Comparison of ENCODE assay signal across 1 cellular context in the genomic region with DNA sequence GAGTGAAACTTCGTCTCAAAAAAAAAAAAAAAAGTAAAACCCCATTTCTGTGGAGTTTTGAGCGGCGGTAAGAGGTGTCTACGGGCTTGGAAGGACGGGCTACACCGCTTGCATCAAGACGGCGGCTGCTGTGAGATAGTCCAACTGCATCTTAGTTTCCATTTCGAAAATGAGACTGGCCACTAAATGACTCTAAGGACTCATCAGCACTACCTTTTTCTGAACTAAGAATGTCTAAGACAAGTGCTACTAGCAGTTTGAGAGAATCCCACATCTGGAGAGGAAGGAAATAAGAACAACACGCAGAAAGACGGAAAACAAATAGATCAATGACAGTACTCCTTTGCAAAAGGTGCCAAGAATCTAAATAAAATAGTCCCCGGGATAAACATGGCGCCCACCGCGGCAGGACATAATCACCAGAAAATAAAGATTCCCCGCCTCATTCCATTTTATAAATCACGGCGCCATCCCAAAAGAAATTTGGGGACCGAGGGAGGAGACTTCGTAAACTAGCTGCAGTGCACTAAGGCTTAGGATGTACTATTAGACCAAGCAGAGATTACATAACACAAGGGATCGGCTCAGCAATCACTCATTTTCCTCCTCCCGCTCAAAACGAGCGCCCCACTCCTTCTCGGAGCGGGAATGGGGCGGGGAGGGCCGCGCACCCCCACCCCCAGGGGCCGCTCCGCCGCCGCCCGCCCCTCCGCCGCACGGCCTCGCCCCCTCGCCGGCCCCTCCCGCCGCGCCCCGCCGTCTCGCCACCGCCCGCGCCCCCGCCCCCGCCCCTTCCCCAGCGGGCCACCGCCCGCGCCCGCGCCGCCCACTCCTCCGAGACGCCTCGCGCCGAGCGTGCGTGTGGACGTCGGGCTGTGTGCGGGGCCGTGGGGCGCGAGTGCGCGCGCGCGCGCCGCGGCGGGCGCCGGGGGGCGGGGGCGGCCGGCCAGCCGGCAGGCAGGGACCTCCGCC.
A peak's percentile ranks its signal among the peaks of the same experiment; 100 is the strongest.
TF ChIP-seq lines count a peak whose summit lies in the region.

No MANE protein-coding gene starts in this region.

TF ChIP-seq in K562, 482 proteins besides CTCF, POLR2A, EP300 and RAD21 (continued from another document and continues in another):
- TF ChIP-seq, protein P1, sequence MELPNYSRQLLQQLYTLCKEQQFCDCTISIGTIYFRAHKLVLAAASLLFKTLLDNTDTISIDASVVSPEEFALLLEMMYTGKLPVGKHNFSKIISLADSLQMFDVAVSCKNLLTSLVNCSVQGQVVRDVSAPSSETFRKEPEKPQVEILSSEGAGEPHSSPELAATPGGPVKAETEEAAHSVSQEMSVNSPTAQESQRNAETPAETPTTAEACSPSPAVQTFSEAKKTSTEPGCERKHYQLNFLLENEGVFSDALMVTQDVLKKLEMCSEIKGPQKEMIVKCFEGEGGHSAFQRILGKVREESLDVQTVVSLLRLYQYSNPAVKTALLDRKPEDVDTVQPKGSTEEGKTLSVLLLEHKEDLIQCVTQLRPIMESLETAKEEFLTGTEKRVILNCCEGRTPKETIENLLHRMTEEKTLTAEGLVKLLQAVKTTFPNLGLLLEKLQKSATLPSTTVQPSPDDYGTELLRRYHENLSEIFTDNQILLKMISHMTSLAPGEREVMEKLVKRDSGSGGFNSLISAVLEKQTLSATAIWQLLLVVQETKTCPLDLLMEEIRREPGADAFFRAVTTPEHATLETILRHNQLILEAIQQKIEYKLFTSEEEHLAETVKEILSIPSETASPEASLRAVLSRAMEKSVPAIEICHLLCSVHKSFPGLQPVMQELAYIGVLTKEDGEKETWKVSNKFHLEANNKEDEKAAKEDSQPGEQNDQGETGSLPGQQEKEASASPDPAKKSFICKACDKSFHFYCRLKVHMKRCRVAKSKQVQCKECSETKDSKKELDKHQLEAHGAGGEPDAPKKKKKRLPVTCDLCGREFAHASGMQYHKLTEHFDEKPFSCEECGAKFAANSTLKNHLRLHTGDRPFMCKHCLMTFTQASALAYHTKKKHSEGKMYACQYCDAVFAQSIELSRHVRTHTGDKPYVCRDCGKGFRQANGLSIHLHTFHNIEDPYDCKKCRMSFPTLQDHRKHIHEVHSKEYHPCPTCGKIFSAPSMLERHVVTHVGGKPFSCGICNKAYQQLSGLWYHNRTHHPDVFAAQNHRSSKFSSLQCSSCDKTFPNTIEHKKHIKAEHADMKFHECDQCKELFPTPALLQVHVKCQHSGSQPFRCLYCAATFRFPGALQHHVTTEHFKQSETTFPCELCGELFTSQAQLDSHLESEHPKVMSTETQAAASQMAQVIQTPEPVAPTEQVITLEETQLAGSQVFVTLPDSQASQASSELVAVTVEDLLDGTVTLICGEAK (IDR thresholded peaks at IDR 0.05): peak; percentile 46; the same call in 1 of the 2 replicates
- TF ChIP-seq, protein P1 (CRISPR knock-in tag; IDR thresholded peaks at IDR 0.05): no peak
- TF ChIP-seq DIDO1 (tag; IDR thresholded peaks at IDR 0.05; ENCODE audit: low read depth) (peak; percentile 74; the same call in 1 of the 2 replicates), ZNF232 (CRISPR knock-in tag; IDR thresholded peaks at IDR 0.05) (no peak), RFX5 (IDR thresholded peaks at IDR 0.05; ENCODE audit: low read depth, low read length) (0 out of 2 replicates have a peak, but pooled peaks have one; percentile 15), TSHZ1 (CRISPR knock-in tag; IDR thresholded peaks at IDR 0.05) (no peak), TAF1 (IDR thresholded peaks at IDR 0.05; ENCODE audit: control insufficient read depth, extremely low read depth, insufficient read depth, low read length, severe bottlenecking) (peak; percentile 35), POLR2B (IDR thresholded peaks at IDR 0.05; ENCODE audit: low read depth, partially characterized antibody) (no peak), SAFB (IDR thresholded peaks at IDR 0.05; ENCODE audit: borderline replicate concordance, low read depth, low read length) (0 out of 2 replicates have a peak, but pooled peaks have one; percentile 14), LCOR (CRISPR knock-in tag; IDR thresholded peaks at IDR 0.05) (0 out of 2 replicates have a peak, but pooled peaks have one; percentile 45), TBP (optimal IDR thresholded peaks at IDR 0.05; ENCODE audit: low read depth, low read length) (peak; percentile 38), ZNF76 (CRISPR knock-in tag; IDR thresholded peaks at IDR 0.05; ENCODE audit: borderline replicate concordance) (no peak), ETV1 (tag; conservative IDR thresholded peaks at IDR 0.05; ENCODE audit: low read depth) (0 out of 2 replicates have a peak, but pooled peaks have one; percentile 19), ZNF507 (tag; conservative IDR thresholded peaks at IDR 0.05) (no peak), ATF1 (CRISPR knock-in tag; IDR thresholded peaks at IDR 0.05) (no peak), ATF1 (tag; IDR thresholded peaks at IDR 0.05) (peak; percentile 69), SRSF3 (IDR thresholded peaks at IDR 0.05; ENCODE audit: insufficient read depth, low read length) (no peak), PTRF (tag; IDR thresholded peaks at IDR 0.05) (0 out of 2 replicates have a peak, but pooled peaks have one; percentile 11), CAMTA2 (CRISPR knock-in tag; conservative IDR thresholded peaks at IDR 0.05) (no peak), GATAD2B (IDR thresholded peaks at IDR 0.05; ENCODE audit: borderline replicate concordance) (no peak), CEBPB (tag; IDR thresholded peaks at IDR 0.05) (peak; percentile 46), SAFB2 (IDR thresholded peaks at IDR 0.05; ENCODE audit: borderline replicate concordance, low read depth, low read length, severe bottlenecking) (no peak), FUS (optimal IDR thresholded peaks at IDR 0.05; ENCODE audit: low read depth, low read length) (no peak), TAF7 (tag; IDR thresholded peaks at IDR 0.05) (no peak), CTBP1 (IDR thresholded peaks at IDR 0.05; ENCODE audit: borderline replicate concordance) (peak; percentile 60), ZFP91 (CRISPR knock-in tag; IDR thresholded peaks at IDR 0.05) (no peak), ZNF143 (CRISPR knock-in tag; IDR thresholded peaks at IDR 0.05) (no peak), HDAC3 (IDR thresholded peaks at IDR 0.05; ENCODE audit: borderline replicate concordance, partially characterized antibody) (peak; percentile 24), SMARCA4 (IDR thresholded peaks at IDR 0.05) (no peak), ATF7 (IDR thresholded peaks at IDR 0.05) (0 out of 2 replicates have a peak, but pooled peaks have one; percentile 33)
- TF ChIP-seq, protein P2, sequence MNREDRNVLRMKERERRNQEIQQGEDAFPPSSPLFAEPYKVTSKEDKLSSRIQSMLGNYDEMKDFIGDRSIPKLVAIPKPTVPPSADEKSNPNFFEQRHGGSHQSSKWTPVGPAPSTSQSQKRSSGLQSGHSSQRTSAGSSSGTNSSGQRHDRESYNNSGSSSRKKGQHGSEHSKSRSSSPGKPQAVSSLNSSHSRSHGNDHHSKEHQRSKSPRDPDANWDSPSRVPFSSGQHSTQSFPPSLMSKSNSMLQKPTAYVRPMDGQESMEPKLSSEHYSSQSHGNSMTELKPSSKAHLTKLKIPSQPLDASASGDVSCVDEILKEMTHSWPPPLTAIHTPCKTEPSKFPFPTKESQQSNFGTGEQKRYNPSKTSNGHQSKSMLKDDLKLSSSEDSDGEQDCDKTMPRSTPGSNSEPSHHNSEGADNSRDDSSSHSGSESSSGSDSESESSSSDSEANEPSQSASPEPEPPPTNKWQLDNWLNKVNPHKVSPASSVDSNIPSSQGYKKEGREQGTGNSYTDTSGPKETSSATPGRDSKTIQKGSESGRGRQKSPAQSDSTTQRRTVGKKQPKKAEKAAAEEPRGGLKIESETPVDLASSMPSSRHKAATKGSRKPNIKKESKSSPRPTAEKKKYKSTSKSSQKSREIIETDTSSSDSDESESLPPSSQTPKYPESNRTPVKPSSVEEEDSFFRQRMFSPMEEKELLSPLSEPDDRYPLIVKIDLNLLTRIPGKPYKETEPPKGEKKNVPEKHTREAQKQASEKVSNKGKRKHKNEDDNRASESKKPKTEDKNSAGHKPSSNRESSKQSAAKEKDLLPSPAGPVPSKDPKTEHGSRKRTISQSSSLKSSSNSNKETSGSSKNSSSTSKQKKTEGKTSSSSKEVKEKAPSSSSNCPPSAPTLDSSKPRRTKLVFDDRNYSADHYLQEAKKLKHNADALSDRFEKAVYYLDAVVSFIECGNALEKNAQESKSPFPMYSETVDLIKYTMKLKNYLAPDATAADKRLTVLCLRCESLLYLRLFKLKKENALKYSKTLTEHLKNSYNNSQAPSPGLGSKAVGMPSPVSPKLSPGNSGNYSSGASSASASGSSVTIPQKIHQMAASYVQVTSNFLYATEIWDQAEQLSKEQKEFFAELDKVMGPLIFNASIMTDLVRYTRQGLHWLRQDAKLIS (CRISPR knock-in tag; IDR thresholded peaks at IDR 0.05): no peak
- TF ChIP-seq, protein P3, sequence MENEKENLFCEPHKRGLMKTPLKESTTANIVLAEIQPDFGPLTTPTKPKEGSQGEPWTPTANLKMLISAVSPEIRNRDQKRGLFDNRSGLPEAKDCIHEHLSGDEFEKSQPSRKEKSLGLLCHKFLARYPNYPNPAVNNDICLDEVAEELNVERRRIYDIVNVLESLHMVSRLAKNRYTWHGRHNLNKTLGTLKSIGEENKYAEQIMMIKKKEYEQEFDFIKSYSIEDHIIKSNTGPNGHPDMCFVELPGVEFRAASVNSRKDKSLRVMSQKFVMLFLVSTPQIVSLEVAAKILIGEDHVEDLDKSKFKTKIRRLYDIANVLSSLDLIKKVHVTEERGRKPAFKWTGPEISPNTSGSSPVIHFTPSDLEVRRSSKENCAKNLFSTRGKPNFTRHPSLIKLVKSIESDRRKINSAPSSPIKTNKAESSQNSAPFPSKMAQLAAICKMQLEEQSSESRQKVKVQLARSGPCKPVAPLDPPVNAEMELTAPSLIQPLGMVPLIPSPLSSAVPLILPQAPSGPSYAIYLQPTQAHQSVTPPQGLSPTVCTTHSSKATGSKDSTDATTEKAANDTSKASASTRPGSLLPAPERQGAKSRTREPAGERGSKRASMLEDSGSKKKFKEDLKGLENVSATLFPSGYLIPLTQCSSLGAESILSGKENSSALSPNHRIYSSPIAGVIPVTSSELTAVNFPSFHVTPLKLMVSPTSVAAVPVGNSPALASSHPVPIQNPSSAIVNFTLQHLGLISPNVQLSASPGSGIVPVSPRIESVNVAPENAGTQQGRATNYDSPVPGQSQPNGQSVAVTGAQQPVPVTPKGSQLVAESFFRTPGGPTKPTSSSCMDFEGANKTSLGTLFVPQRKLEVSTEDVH (IDR thresholded peaks at IDR 0.05; ENCODE audit: low read depth, partially characterized antibody): no peak
